Comparison of ENCODE assay signal across 24 cellular contexts in genomic region chr4:142218726-142219125, GRCh38.
"Had no signal": no experiment of that assay in that cellular context is flagged by ENCODE, and none has a peak within 500 bp of the region (broad histone marks: within the 10 kb centered on the region; RNA-seq: fewer than 3 reads in every experiment).

No MANE protein-coding gene starts in this region.

- FAIRE-seq: endothelial cell of umbilical vein had no signal

- DNase-seq: colonic mucosa; cortex of kidney; dermis blood vessel endothelial cell; dorsolateral prefrontal cortex; effector CD4-positive, alpha-beta T cell; effector CD8-positive, alpha-beta T cell; effector memory CD4-positive, alpha-beta T cell; effector memory CD8-positive, alpha-beta T cell; endodermal cell; erythroblast; esophagus squamous epithelium; foreskin fibroblast; foreskin keratinocyte; foreskin melanocyte; gastrocnemius medialis; glutamatergic neuron; head of caudate nucleus; heart left ventricle had no signal

- H3K27ac ChIP-seq: colonic mucosa, coronary artery, dorsolateral prefrontal cortex, epithelial cell of prostate, esophagus muscularis mucosa, esophagus squamous epithelium, foreskin keratinocyte, gastrocnemius medialis, gastroesophageal sphincter, heart left ventricle had no signal

- H3K27me3 ChIP-seq: colonic mucosa, dorsolateral prefrontal cortex, esophagus muscularis mucosa, esophagus squamous epithelium, foreskin keratinocyte, gastrocnemius medialis, gastroesophageal sphincter, heart left ventricle had no signal

- H3K9me3 ChIP-seq: colonic mucosa, esophagus muscularis mucosa, esophagus squamous epithelium, gastrocnemius medialis, gastroesophageal sphincter, heart left ventricle had no signal

- H3K4me3 ChIP-seq: colonic mucosa, coronary artery, dorsolateral prefrontal cortex, esophagus muscularis mucosa, esophagus squamous epithelium, gastrocnemius medialis, gastroesophageal sphincter, heart left ventricle had no signal

- H3K4me1 ChIP-seq: colonic mucosa, esophagus muscularis mucosa, esophagus squamous epithelium, gastrocnemius medialis, gastroesophageal sphincter had no signal

- ATAC-seq: effector memory CD8-positive, alpha-beta T cell; esophagus mucosa; foreskin keratinocyte; gastrocnemius medialis; gastroesophageal sphincter; heart left ventricle had no signal

- H3K36me3 ChIP-seq: colonic mucosa, esophagus muscularis mucosa, esophagus squamous epithelium, gastrocnemius medialis, gastroesophageal sphincter, heart left ventricle had no signal
